In the genomic region with DNA sequence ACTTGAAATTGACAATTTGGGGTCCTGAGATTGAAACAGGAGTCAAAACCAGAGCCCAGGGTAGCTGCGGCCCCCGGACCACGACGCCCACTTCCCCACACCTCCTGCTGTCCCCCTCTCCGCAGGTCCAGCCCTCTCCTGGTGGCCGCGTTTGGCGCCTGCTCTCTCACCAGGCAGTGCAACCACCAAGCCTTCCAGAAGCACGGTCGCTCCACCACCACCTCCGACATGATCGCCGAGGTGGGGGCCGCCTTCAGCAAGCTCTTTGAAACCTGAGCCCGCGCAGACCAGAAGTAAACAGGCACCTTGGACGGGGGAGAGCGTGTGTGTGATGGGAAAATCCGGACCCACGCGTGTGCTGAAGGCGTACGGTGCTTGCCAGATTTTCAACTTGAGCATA, we compare ENCODE assay signal across 21 cellular contexts. TPM values are rescaled to one million over a fixed set of nuclear protein-coding genes. Genes with fewer than 3 reads are reported as not detected.
DNase-seq lines count a peak whose midpoint lies in the region; ATAC-seq and TF ChIP-seq lines count a peak whose summit lies in the region.
"Had no signal": no experiment of that assay in that cellular context is flagged by ENCODE, and none has a peak within 500 bp of the region (broad histone marks: within the 10 kb centered on the region; RNA-seq: fewer than 3 reads in every experiment).

No MANE protein-coding gene starts in this region.

- peak overlapping the region; percentile 78 for H3K27ac ChIP-seq in OCI-LY1 (ENCODE audit: low read depth, low read length, poor library complexity, severe bottlenecking)
- no peak overlapping the region for H3K27ac ChIP-seq in naive thymus-derived CD4-positive, alpha-beta T cell (ENCODE audit: low read depth, low read length)

- H3K9me3 ChIP-seq in Caco-2 (no peaks in the 10 kb centered on the region), OCI-LY1 (ENCODE audit: low read length) (no peaks in the 10 kb centered on the region)
- no peaks in the 10 kb centered on the region for H3K9me3 ChIP-seq in naive thymus-derived CD4-positive, alpha-beta T cell (ENCODE audit: control insufficient read depth in 2 of 3, low read length in 3 of 3)

- H3K9ac ChIP-seq in OCI-LY1 (ENCODE audit: low read length): no peak overlapping the region

- H3K4me3 ChIP-seq in Caco-2 (ENCODE audit: low read depth, low read length) (no peak overlapping the region), OCI-LY1 (ENCODE audit: low read depth, low read length, poor library complexity, severe bottlenecking) (no peak overlapping the region)
- H3K4me3 ChIP-seq in naive thymus-derived CD4-positive, alpha-beta T cell (ENCODE audit: low read length): no peak overlapping the region

- no peak for DNase-seq in Caco-2
- DNase-seq in central memory CD8-positive, alpha-beta T cell (ENCODE audit: low spot score in 2 of 2): no peak
- no peak for DNase-seq in nephron progenitor cell
- no peak for DNase-seq in activated CD4-positive, alpha-beta T cell treated with anti-CD3 and anti-CD28 coated beads, Interleukin-2, amount 50 U/mL, for 48 hours
- no peak for DNase-seq in NCI-H82 treated with DMSO at 0.1 percent for 48 hours (lab: John Stamatoyannopoulos, UW; ENCODE audit: unreplicated experiment)
- no peak for DNase-seq in NK-92 treated with Interleukin-12 subunit alpha and Interleukin-12 subunit beta, amount 100 ng/mL, for 24 hours (lab: John Stamatoyannopoulos, UW)
- no peak for DNase-seq in naive thymus-derived CD4-positive, alpha-beta T cell
- DNase-seq: AML-193; C1 segment of cervical spinal cord; Calu3; CD8-positive, alpha-beta T cell; GOT3; KBM-7; MM.1S; NCI-H1092; NCI-H1436; NCI-H187 treated with DMSO at 0.1 percent for 48 hours; NCI-H226; OCI-M1; Right ventricle myocardium superior had no signal

- POLR2A ChIA-PET in Caco-2 (lab: Charles Lee): no interaction called here
- POLR2A ChIA-PET in naive thymus-derived CD4-positive, alpha-beta T cell (lab: Charles Lee): no interaction called here

- H3K9me2 ChIP-seq in OCI-LY1 (ENCODE audit: low read depth, low read length): no peaks in the 10 kb centered on the region

- H3K27me3 ChIP-seq in Caco-2 (replicated peaks; ENCODE audit: control insufficient read depth, insufficient read depth, low read length): no peaks in the 10 kb centered on the region
- no peaks in the 10 kb centered on the region for H3K27me3 ChIP-seq in OCI-LY1 (ENCODE audit: insufficient read depth, low read length)
- H3K27me3 ChIP-seq in naive thymus-derived CD4-positive, alpha-beta T cell (ENCODE audit: control insufficient read depth in 2 of 2, insufficient read depth in 2 of 2, low read length in 2 of 2): no peaks in the 10 kb centered on the region

- BruUV-seq in Caco-2 (replicated peaks; lab: Mats Ljungman, UMichigan): no TSS peak

- no peaks in the 10 kb centered on the region for H3K9me3 Mint-ChIP-seq in Caco-2 (ENCODE audit: unreplicated experiment)
- H3K9me3 Mint-ChIP-seq in central memory CD8-positive, alpha-beta T cell: no peaks in the 10 kb centered on the region
- H3K9me3 Mint-ChIP-seq in nephron progenitor cell: no peaks in the 10 kb centered on the region
- H3K9me3 Mint-ChIP-seq in naive thymus-derived CD4-positive, alpha-beta T cell: no peaks in the 10 kb centered on the region
- H3K9me3 Mint-ChIP-seq: CD8-positive, alpha-beta T cell had no signal

- no peak overlapping the region for H2AFZ ChIP-seq in OCI-LY1 (ENCODE audit: low read length)

- H3K79me2 ChIP-seq in OCI-LY1 (ENCODE audit: insufficient read depth, low read length): no peaks in the 10 kb centered on the region

- H3K27me3 Mint-ChIP-seq in Caco-2 (ENCODE audit: insufficient read depth, unreplicated experiment): no peaks in the 10 kb centered on the region
- no peaks in the 10 kb centered on the region for H3K27me3 Mint-ChIP-seq in central memory CD8-positive, alpha-beta T cell
- no peaks in the 10 kb centered on the region for H3K27me3 Mint-ChIP-seq in nephron progenitor cell (ENCODE audit: low read depth, poor library complexity)
- no peaks in the 10 kb centered on the region for H3K27me3 Mint-ChIP-seq in naive thymus-derived CD4-positive, alpha-beta T cell

- H3K4me2 ChIP-seq in OCI-LY1 (ENCODE audit: low read length): no peak overlapping the region

- CTCF ChIA-PET in Caco-2 (lab: Charles Lee): interaction anchor here (1.0 kb wide), 1 partner anchor 182 kb away, joined by 5 read pairs; no protein-coding TSS in a partner anchor
- CTCF ChIA-PET in naive thymus-derived CD4-positive, alpha-beta T cell (lab: Charles Lee): no interaction called here

- TF ChIP-seq CTCF in Caco-2 (IDR thresholded peaks at IDR 0.05; ENCODE audit: insufficient read depth in 1 of 2, low read depth in 1 of 2, low read length in 1 of 2, severe bottlenecking in 1 of 2, unreplicated experiment in 1 of 2): no peak
- TF ChIP-seq CTCF in OCI-LY1 (IDR thresholded peaks at IDR 0.05; ENCODE audit: low read length): no peak
- TF ChIP-seq CTCF in nephron progenitor cell (IDR thresholded peaks at IDR 0.05): no peak

- H3K4me1 Mint-ChIP-seq in Caco-2 (ENCODE audit: low read depth, unreplicated experiment) (no peaks in the 10 kb centered on the region), nephron progenitor cell (peaks cover 45% of the 10 kb centered on the region)
- H3K4me1 Mint-ChIP-seq in central memory CD8-positive, alpha-beta T cell: no peaks in the 10 kb centered on the region
- peaks cover 0 to 1% (median 0%) of the 10 kb centered on the region in 7 donors for H3K4me1 Mint-ChIP-seq in naive thymus-derived CD4-positive, alpha-beta T cell

- H3F3A ChIP-seq in OCI-LY1 (ENCODE audit: insufficient read depth, low read length): 0 out of 2 replicates have a peak, but pooled peaks cover 2% of the 10 kb centered on the region

- ATAC-seq in central memory CD8-positive, alpha-beta T cell (replicated peaks; ENCODE audit: extremely low read depth, poor library complexity, severe bottlenecking): no peak
- no peak for ATAC-seq in naive thymus-derived CD4-positive, alpha-beta T cell
- ATAC-seq: CD8-positive, alpha-beta T cell had no signal

- H3K4me1 ChIP-seq in Caco-2 (no peaks in the 10 kb centered on the region), OCI-LY1 (ENCODE audit: insufficient read depth, low read length, severe bottlenecking) (peaks cover 55% of the 10 kb centered on the region)
- H3K4me1 ChIP-seq in naive thymus-derived CD4-positive, alpha-beta T cell (ENCODE audit: control insufficient read depth in 2 of 2, insufficient read depth in 2 of 2, low read length in 2 of 2): no peaks in the 10 kb centered on the region

- H3K36me3 ChIP-seq in Caco-2 (ENCODE audit: control insufficient read depth, insufficient read depth, low read length) (peaks cover 4% of the 10 kb centered on the region), OCI-LY1 (ENCODE audit: insufficient read depth, low read length) (peaks cover 85% of the 10 kb centered on the region)
- peaks cover 6 to 92% (median 19%) of the 10 kb centered on the region in 3 experiments for H3K36me3 ChIP-seq in naive thymus-derived CD4-positive, alpha-beta T cell (ENCODE audit: control insufficient read depth in 2 of 3, insufficient read depth in 3 of 3, low read length in 3 of 3)

- intact Hi-C loops in Caco-2 (cut with micrococcal nuclease; ENCODE audit: unreplicated experiment): no loop called here
- intact Hi-C loops in naive thymus-derived CD4-positive, alpha-beta T cell (cut with micrococcal nuclease): no loop called here

- H3K27ac Mint-ChIP-seq in Caco-2 (ENCODE audit: unreplicated experiment): peak overlapping the region; percentile 55
- peak overlapping the region; percentile 59 for H3K27ac Mint-ChIP-seq in central memory CD8-positive, alpha-beta T cell (ENCODE audit: low read depth)
- H3K27ac Mint-ChIP-seq in nephron progenitor cell: peak overlapping the region; percentile 95
- no peak overlapping the region for H3K27ac Mint-ChIP-seq in naive thymus-derived CD4-positive, alpha-beta T cell

- H3K36me3 Mint-ChIP-seq in Caco-2 (ENCODE audit: insufficient read depth, unreplicated experiment) (peaks cover 82% of the 10 kb centered on the region), nephron progenitor cell (ENCODE audit: low read depth) (peaks cover 65% of the 10 kb centered on the region)
- H3K36me3 Mint-ChIP-seq in central memory CD8-positive, alpha-beta T cell (ENCODE audit: insufficient read depth): peaks cover 22% of the 10 kb centered on the region
- peaks cover 0 to 37% (median 8%) of the 10 kb centered on the region in 5 donors for H3K36me3 Mint-ChIP-seq in naive thymus-derived CD4-positive, alpha-beta T cell

- no peaks in the 10 kb centered on the region for H4K20me1 ChIP-seq in OCI-LY1 (ENCODE audit: insufficient read depth, low read length)

- H3K4me3 Mint-ChIP-seq in Caco-2 (ENCODE audit: unreplicated experiment): no peak overlapping the region
- no peak overlapping the region for H3K4me3 Mint-ChIP-seq in central memory CD8-positive, alpha-beta T cell
- no peak overlapping the region for H3K4me3 Mint-ChIP-seq in nephron progenitor cell
- H3K4me3 Mint-ChIP-seq in naive thymus-derived CD4-positive, alpha-beta T cell: no peak overlapping the region
- H3K4me3 Mint-ChIP-seq: CD8-positive, alpha-beta T cell had no signal

RNA-seq across cellular contexts. Expression of gene NAXD, which starts 22.9 kb away (rescaled TPM):
- total RNA-seq in Caco-2 (2022): 48.8 and 51.5 TPM in 2 replicates
- 10 to 100 TPM; 17.2 to 34.1 (median 25.9) TPM for total RNA-seq in naive thymus-derived CD4-positive, alpha-beta T cell
- polyA plus RNA-seq in naive thymus-derived CD4-positive, alpha-beta T cell: 10 to 100 TPM; 18.8 to 35.4 TPM

Comparison
In these comparisons a context has a peak if more than half of its experiments do, and no peak if none do; other contexts are left out.
1. H3K27ac Mint-ChIP-seq: peak in Caco-2 (single experiment), central memory CD8-positive, alpha-beta T cell (single experiment) and nephron progenitor cell (single experiment); none in naive thymus-derived CD4-positive, alpha-beta T cell (0 of 9).